In the genomic region with DNA sequence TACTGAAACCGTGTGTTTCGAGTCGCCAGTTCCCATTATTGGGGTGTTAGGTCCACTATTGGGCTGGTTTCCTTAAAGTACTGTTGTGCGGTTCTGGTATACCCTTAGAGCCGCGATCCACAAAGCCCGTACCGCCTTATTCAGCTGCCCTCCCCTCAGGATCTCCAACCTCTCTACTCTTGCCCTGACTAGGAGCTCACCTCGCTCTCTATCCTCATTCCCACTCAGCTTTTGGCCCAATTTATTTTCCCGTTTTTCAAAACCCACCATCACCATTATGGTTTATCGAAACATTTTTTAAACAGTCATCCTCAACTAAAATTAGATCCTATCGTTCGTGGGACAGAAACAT, we compare ENCODE assay signal across 8 cellular contexts. TPM values are rescaled to one million over a fixed set of nuclear protein-coding genes. Genes with fewer than 3 reads are reported as not detected.
DNase-seq lines count a peak whose midpoint lies in the region; ATAC-seq and TF ChIP-seq lines count a peak whose summit lies in the region.

No MANE protein-coding gene starts in this region.

- no peaks in the 10 kb centered on the region for H3K9me2 ChIP-seq in SU-DHL-6 (replicated peaks; ENCODE audit: insufficient read depth, low read length)

- H3K9ac ChIP-seq in SU-DHL-6 (ENCODE audit: low read length) = no peak overlapping the region

- H3K36me3 ChIP-seq in H7 (replicated peaks; ENCODE audit: control insufficient read depth, insufficient read depth, low read length) (no peaks in the 10 kb centered on the region), SU-DHL-6 (ENCODE audit: low read length) (no peaks in the 10 kb centered on the region)

- no peaks in the 10 kb centered on the region for H4K20me1 ChIP-seq in SU-DHL-6 (ENCODE audit: low read depth, low read length)

- under 1% methylated on average over 13 of the region's 13 CpGs for WGBS in right cardiac atrium

- H3K4me1 Mint-ChIP-seq in progenitor cell of endocrine pancreas (ENCODE audit: low read depth) = peaks cover 11% of the 10 kb centered on the region
- no peaks in the 10 kb centered on the region for H3K4me1 Mint-ChIP-seq in T-helper 2 cell treated with Interferon-gamma antibody and Interleukin-4, amounts not matched to agents 5 μg/mL and 100 μg/mL, for 36 hours (ENCODE audit: low read depth)

- no peak for TF ChIP-seq CTCF in SU-DHL-6 (IDR thresholded peaks at IDR 0.05; ENCODE audit: insufficient read depth, low read length, poor library complexity, severe bottlenecking)
- TF ChIP-seq CTCF in progenitor cell of endocrine pancreas (IDR thresholded peaks at IDR 0.05; ENCODE audit: unreplicated experiment) = no peak

- H3K27ac ChIP-seq in SU-DHL-6 (ENCODE audit: low read depth, low read length) = no peak overlapping the region
- H3K27ac ChIP-seq in right cardiac atrium (ENCODE audit: low read length) = peak overlapping the region; percentile 72
- peak overlapping the region in 20 of 21 experiments; percentile 18 to 87 (median 75) for H3K27ac ChIP-seq in skin epidermis

- H3K27ac Mint-ChIP-seq in progenitor cell of endocrine pancreas = no peak overlapping the region
- no peak overlapping the region for H3K27ac Mint-ChIP-seq in T-helper 2 cell treated with Interferon-gamma antibody and Interleukin-4, amounts not matched to agents 5 μg/mL and 100 μg/mL, for 36 hours

- H3K79me2 ChIP-seq in SU-DHL-6 (ENCODE audit: insufficient read depth, low read length) = no peaks in the 10 kb centered on the region

- no peak for DNase-seq in H7
- DNase-seq in right cardiac atrium = no peak
- no peak for DNase-seq in progenitor cell of endocrine pancreas (ENCODE audit: low spot score, unreplicated experiment)
- DNase-seq in head of caudate nucleus = no peak
- DNase-seq in NK-92 (lab: John Stamatoyannopoulos, UW; ENCODE audit: unreplicated experiment) = no peak
- no peak for DNase-seq in T-helper 2 cell treated with Interferon-gamma antibody and Interleukin-4, amounts not matched to agents 5 μg/mL and 100 μg/mL, for 36 hours (ENCODE audit: low spot score)

- no peaks in the 10 kb centered on the region for H3K36me3 Mint-ChIP-seq in progenitor cell of endocrine pancreas (ENCODE audit: insufficient read depth)
- H3K36me3 Mint-ChIP-seq in T-helper 2 cell treated with Interferon-gamma antibody and Interleukin-4, amounts not matched to agents 5 μg/mL and 100 μg/mL, for 36 hours (ENCODE audit: low read depth) = no peaks in the 10 kb centered on the region

- intact Hi-C loops in right cardiac atrium (cut with DNase I) (loop anchor here in 1 of 4 donors (5.0 kb wide), 1 partner anchor 467 kb away; no protein-coding TSS in a partner anchor), head of caudate nucleus (cut with DNase I) (no loop called here)

- no peak overlapping the region for H3K4me3 Mint-ChIP-seq in progenitor cell of endocrine pancreas (ENCODE audit: low read depth)
- H3K4me3 Mint-ChIP-seq in T-helper 2 cell treated with Interferon-gamma antibody and Interleukin-4, amounts not matched to agents 5 μg/mL and 100 μg/mL, for 36 hours = no peak overlapping the region

- H3K9me3 ChIP-seq in SU-DHL-6 (ENCODE audit: insufficient read depth, low read length) = peaks cover 5% of the 10 kb centered on the region; the same call in 1 of the 2 replicates
- no peaks in the 10 kb centered on the region for H3K9me3 ChIP-seq in right cardiac atrium (ENCODE audit: control insufficient read depth, low read length)

- no peaks in the 10 kb centered on the region for H3K27me3 Mint-ChIP-seq in progenitor cell of endocrine pancreas
- no peaks in the 10 kb centered on the region for H3K27me3 Mint-ChIP-seq in T-helper 2 cell treated with Interferon-gamma antibody and Interleukin-4, amounts not matched to agents 5 μg/mL and 100 μg/mL, for 36 hours (ENCODE audit: low read depth)

- H3K4me1 ChIP-seq in right cardiac atrium (ENCODE audit: control insufficient read depth, insufficient read depth, low read length) = no peaks in the 10 kb centered on the region

- no peaks in the 10 kb centered on the region for H3K9me3 Mint-ChIP-seq in progenitor cell of endocrine pancreas (ENCODE audit: low read depth)
- no peaks in the 10 kb centered on the region for H3K9me3 Mint-ChIP-seq in T-helper 2 cell treated with Interferon-gamma antibody and Interleukin-4, amounts not matched to agents 5 μg/mL and 100 μg/mL, for 36 hours

- H3K27me3 ChIP-seq in H7 (ENCODE audit: control insufficient read depth, insufficient read depth, low read length) (no peaks in the 10 kb centered on the region), SU-DHL-6 (ENCODE audit: low read length) (no peaks in the 10 kb centered on the region), right cardiac atrium (ENCODE audit: control insufficient read depth, insufficient read depth) (no peaks in the 10 kb centered on the region)

- H3F3A ChIP-seq in SU-DHL-6 (ENCODE audit: insufficient read depth) = no peaks in the 10 kb centered on the region

- peak overlapping the region; percentile 70 for H3K4me3 ChIP-seq in H7 (ENCODE audit: insufficient read depth, low read depth, low read length)
- no peak overlapping the region for H3K4me3 ChIP-seq in SU-DHL-6 (ENCODE audit: insufficient read depth, low read length, poor library complexity, severe bottlenecking)
- peak overlapping the region; percentile 56 for H3K4me3 ChIP-seq in right cardiac atrium (ENCODE audit: low read length)
- H3K4me3 ChIP-seq in skin epidermis = peak overlapping the region; percentile 46 to 60 (median 54)

- peak overlapping the region; percentile 54 for H2AFZ ChIP-seq in SU-DHL-6 (ENCODE audit: low read depth, low read length, severe bottlenecking)

- peak; percentile 4 to 13 for ATAC-seq in right cardiac atrium

- peak overlapping the region; percentile 12 for H3K4me2 ChIP-seq in SU-DHL-6 (ENCODE audit: low read depth, low read length, poor library complexity, severe bottlenecking)

RNA-seq across cellular contexts. Expression of gene ETV1, which starts 0.5 kb away (rescaled TPM):
- total RNA-seq in H7 (2014; rRNA removed; shearing (Covaris generic)) = 45.3 and 45.6 TPM in 2 replicates
- total RNA-seq in right cardiac atrium (10 to 100 TPM; 33.6 to 47.5 (median 41.9) TPM), progenitor cell of endocrine pancreas (25.2 and 27.3 TPM in 2 replicates)
- polyA plus RNA-seq in right cardiac atrium = 12.9 TPM
